ENCODE assay signal across 21 cellular contexts in the genomic region with DNA sequence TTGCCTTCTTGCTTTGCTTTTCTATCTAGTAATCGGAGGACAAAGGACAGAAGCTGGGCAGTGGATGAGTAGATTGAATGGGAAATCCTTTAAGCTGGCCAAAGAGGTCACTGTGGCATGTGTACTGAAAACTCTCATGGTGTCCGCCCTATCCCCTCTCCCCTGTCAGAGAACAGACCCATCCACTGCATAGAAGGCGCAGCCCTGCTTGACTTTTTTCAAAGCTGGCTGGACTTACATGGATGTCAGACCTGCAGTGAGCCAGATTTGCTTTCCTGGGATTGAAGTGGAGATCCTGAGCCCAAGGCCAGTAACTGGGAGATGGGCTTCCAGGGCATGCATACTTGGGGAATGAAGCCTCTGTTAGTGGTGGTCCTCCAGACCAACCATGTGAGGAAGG.
DNase-seq lines count a peak whose midpoint lies in the region; FAIRE-seq and TF ChIP-seq lines count a peak whose summit lies in the region.
"Had no signal": no experiment of that assay in that cellular context is flagged by ENCODE, and none has a peak within 500 bp of the region (broad histone marks: within the 10 kb centered on the region; RNA-seq: fewer than 3 reads in every experiment).

No MANE protein-coding gene starts in this region.

- no peaks in the 10 kb centered on the region for H3K9me3 ChIP-seq in breast epithelium
- no peaks in the 10 kb centered on the region for H3K9me3 ChIP-seq in neural progenitor cell (ENCODE audit: low read depth)
- no peaks in the 10 kb centered on the region for H3K9me3 ChIP-seq in small intestine (ENCODE audit: control insufficient read depth, low read depth)
- H3K9me3 ChIP-seq: A549 had no signal

- H4K20me1 ChIP-seq in neural progenitor cell (ENCODE audit: low read depth), result no peaks in the 10 kb centered on the region

- no peak overlapping the region for H3K4me3 Mint-ChIP-seq in MCF 10A (ENCODE audit: unreplicated experiment)
- no peak overlapping the region for H3K4me3 Mint-ChIP-seq in neural progenitor cell
- H3K4me3 Mint-ChIP-seq: CD4-positive, alpha-beta memory T cell; H9 had no signal

- intact Hi-C loops in MCF 10A (cut with micrococcal nuclease), result no loop called here
- intact Hi-C loops in breast epithelium (cut with DNase I; ENCODE audit: low total_unique reads), result no loop called here

- WGBS in small intestine, 3 donors, result 90 to 99% (median 90%) methylated on average over 3 of the region's 3 CpGs

- H3K27ac Mint-ChIP-seq in MCF 10A (ENCODE audit: low read depth, unreplicated experiment) (peak overlapping the region; percentile 3), neural progenitor cell (peak overlapping the region; percentile 16)
- H3K27ac Mint-ChIP-seq: CD4-positive, alpha-beta memory T cell had no signal

- TF ChIP-seq CTCF in MCF 10A (IDR thresholded peaks at IDR 0.05; ENCODE audit: unreplicated experiment) (no peak), breast epithelium (IDR thresholded peaks at IDR 0.05) (no peak), neural progenitor cell (IDR thresholded peaks at IDR 0.05) (no peak)

- H3K27ac ChIP-seq in breast epithelium (no peak overlapping the region), neural progenitor cell (peak overlapping the region; percentile 64), small intestine (ENCODE audit: low read depth in 1 of 2, low read length in 1 of 2) (no peak overlapping the region)
- H3K27ac ChIP-seq: 22Rv1, A549, C4-2B had no signal

- H3K36me3 ChIP-seq in breast epithelium (no peaks in the 10 kb centered on the region), neural progenitor cell (peaks cover 8% of the 10 kb centered on the region), small intestine (ENCODE audit: control insufficient read depth in 2 of 2, insufficient read depth in 2 of 2, low read length in 2 of 2) (no peaks in the 10 kb centered on the region)

- H3K79me2 ChIP-seq in neural progenitor cell (ENCODE audit: low read depth), result no peaks in the 10 kb centered on the region

- POLR2A ChIA-PET in MCF 10A (lab: Yijun Ruan, JAX), result no interaction called here

- DNase-seq in MCF 10A (ENCODE audit: unreplicated experiment) (no peak), breast epithelium (ENCODE audit: low spot score in 2 of 2) (no peak), ecto neural progenitor cell (ENCODE audit: low spot score) (peak; percentile 64), neural progenitor cell (ENCODE audit: low spot score) (peak; percentile 75), small intestine (no peak), putamen (ENCODE audit: low spot score) (no peak), iPS-NIHi7 (ENCODE audit: extremely low spot score) (no peak)
- DNase-seq: AML-193; CD4-positive, alpha-beta memory T cell; DMS153; DMS79; GDM1; GOT3; H9; IMR-90 had no signal

- no TSS peak for BruUV-seq in MCF 10A (replicated peaks; lab: Mats Ljungman, UMichigan)

- H3K36me3 Mint-ChIP-seq in MCF 10A (ENCODE audit: insufficient read depth, unreplicated experiment) (no peaks in the 10 kb centered on the region), neural progenitor cell (peaks cover 11% of the 10 kb centered on the region)
- H3K36me3 Mint-ChIP-seq: CD4-positive, alpha-beta memory T cell had no signal

- H3F3A ChIP-seq in neural progenitor cell (ENCODE audit: low read depth), result peaks cover 18% of the 10 kb centered on the region

- H3K9ac ChIP-seq in neural progenitor cell, result no peak overlapping the region

- H3K9me3 Mint-ChIP-seq in MCF 10A (ENCODE audit: unreplicated experiment), result no peaks in the 10 kb centered on the region
- no peaks in the 10 kb centered on the region for H3K9me3 Mint-ChIP-seq in neural progenitor cell
- H3K9me3 Mint-ChIP-seq: CD4-positive, alpha-beta memory T cell; H9 had no signal

- peak overlapping the region; percentile 53 for H3K4me2 ChIP-seq in neural progenitor cell
- H3K4me2 ChIP-seq: A549 had no signal

- H2AFZ ChIP-seq in neural progenitor cell (replicated peaks), result peak overlapping the region; percentile 20

- H3K4me1 Mint-ChIP-seq in MCF 10A (ENCODE audit: insufficient read depth, unreplicated experiment) (no peaks in the 10 kb centered on the region), neural progenitor cell (peaks cover 21% of the 10 kb centered on the region)
- H3K4me1 Mint-ChIP-seq: CD4-positive, alpha-beta memory T cell had no signal

- FAIRE-seq in small intestine (lab: Jason Lieb, UNC), result no peak
- FAIRE-seq: A549, GM12892, GM18507, HTR-8/SVneo had no signal

- no peak overlapping the region for H3K4me3 ChIP-seq in breast epithelium
- no peak overlapping the region for H3K4me3 ChIP-seq in neural progenitor cell
- H3K4me3 ChIP-seq in small intestine (ENCODE audit: low read depth in 1 of 2, low read length in 2 of 2), result no peak overlapping the region
- H3K4me3 ChIP-seq: A549 had no signal

- H3K27me3 Mint-ChIP-seq in MCF 10A (ENCODE audit: insufficient read depth, unreplicated experiment) (peaks cover under 1% of the 10 kb centered on the region), neural progenitor cell (ENCODE audit: insufficient read depth, low read depth) (peaks cover 2% of the 10 kb centered on the region)

- no peak for TF ChIP-seq POLR2A in breast epithelium (IDR thresholded peaks at IDR 0.05)

- H3K4me1 ChIP-seq in breast epithelium (no peaks in the 10 kb centered on the region), neural progenitor cell (peaks cover 34% of the 10 kb centered on the region), small intestine (ENCODE audit: control insufficient read depth in 2 of 2, insufficient read depth in 1 of 2, low read depth in 1 of 2, low read length in 1 of 2) (no peaks in the 10 kb centered on the region)
- H3K4me1 ChIP-seq: A549 had no signal

- CTCF ChIA-PET in MCF 10A (lab: Yijun Ruan, JAX), result no interaction called here

- H3K27me3 ChIP-seq in breast epithelium, result no peaks in the 10 kb centered on the region
- no peaks in the 10 kb centered on the region for H3K27me3 ChIP-seq in neural progenitor cell
- H3K27me3 ChIP-seq in small intestine (ENCODE audit: control insufficient read depth in 2 of 2, insufficient read depth in 2 of 2, low read length in 2 of 2), result no peaks in the 10 kb centered on the region

Comparison
In these comparisons a context has a peak if more than half of its experiments do, and no peak if none do; other contexts are left out.
1. DNase-seq: peak in ecto neural progenitor cell (single experiment) and neural progenitor cell (single experiment); none in MCF 10A (single experiment), breast epithelium (0 of 2), small intestine (single experiment), putamen (single experiment) and iPS-NIHi7 (single experiment).